26 cellular contexts compared by ENCODE assay signal in the genomic region with DNA sequence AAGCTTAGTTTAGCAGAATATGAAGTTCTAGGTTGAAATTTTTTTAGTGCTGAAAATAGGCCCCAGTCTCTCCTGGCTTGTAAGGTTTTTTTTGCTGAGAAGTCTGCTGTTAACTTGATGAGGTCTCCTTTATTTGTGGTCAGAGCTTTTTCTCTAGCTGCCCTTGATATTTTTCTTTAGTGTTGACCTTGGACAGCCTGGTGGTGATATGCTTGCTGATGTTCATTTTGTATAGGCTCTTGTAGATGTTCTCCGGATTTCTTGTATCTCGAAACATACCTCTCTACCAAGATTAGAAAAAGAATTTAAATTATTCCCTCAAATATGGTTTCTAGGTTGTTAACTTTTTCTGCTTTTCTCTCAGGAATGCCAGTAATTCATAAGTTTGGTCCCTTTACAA.
"Had no signal": no experiment of that assay in that cellular context is flagged by ENCODE, and none has a peak within 500 bp of the region (broad histone marks: within the 10 kb centered on the region; RNA-seq: fewer than 3 reads in every experiment).

No MANE protein-coding gene starts in this region.

- DNase-seq: effector CD8-positive, alpha-beta T cell; effector memory CD8-positive, alpha-beta T cell; endodermal cell; erythroblast; esophagus squamous epithelium; foreskin fibroblast; foreskin melanocyte; gastrocnemius medialis; glutamatergic neuron; head of caudate nucleus; heart right ventricle; hippocampal formation; left cardiac atrium; left lung; left ventricle myocardium superior; lower lobe of right lung; mesenchymal stem cell; midbrain; naive thymus-derived CD4-positive, alpha-beta T cell had no signal

- H3K27me3 Mint-ChIP-seq: dendritic cell treated with granulocyte-macrophage colony-stimulating factor and Interleukin-4, amounts not matched to agents 40 ng/mL and 50 ng/mL, for 4 days; effector memory CD8-positive, alpha-beta T cell; naive thymus-derived CD4-positive, alpha-beta T cell had no signal

- H3K27ac ChIP-seq: coronary artery, epithelial cell of prostate, esophagus squamous epithelium, gastrocnemius medialis, heart right ventricle, left lung, lower lobe of right lung had no signal

- H3K4me1 Mint-ChIP-seq: naive thymus-derived CD4-positive, alpha-beta T cell had no signal

- H3K9me3 ChIP-seq: gastrocnemius medialis, lower lobe of right lung had no signal

- H3K4me1 ChIP-seq: esophagus squamous epithelium, gastrocnemius medialis, heart right ventricle, left lung, lower lobe of right lung had no signal

- FAIRE-seq: colon, endometrium, islet of Langerhans, keratinocyte had no signal

- H3K4me3 ChIP-seq: coronary artery, esophagus squamous epithelium, gastrocnemius medialis, heart right ventricle, left lung, lower lobe of right lung had no signal

- H3K27me3 ChIP-seq: esophagus squamous epithelium, gastrocnemius medialis, heart right ventricle, left lung had no signal

- H3K27ac Mint-ChIP-seq: dendritic cell treated with granulocyte-macrophage colony-stimulating factor and Interleukin-4, amounts not matched to agents 40 ng/mL and 50 ng/mL, for 4 days; effector memory CD8-positive, alpha-beta T cell; endodermal cell; naive thymus-derived CD4-positive, alpha-beta T cell had no signal

- H3K36me3 ChIP-seq: esophagus squamous epithelium, gastrocnemius medialis, heart right ventricle, left lung, lower lobe of right lung had no signal

- H3K4me3 Mint-ChIP-seq: dendritic cell treated with granulocyte-macrophage colony-stimulating factor and Interleukin-4, amounts not matched to agents 40 ng/mL and 50 ng/mL, for 4 days; effector memory CD8-positive, alpha-beta T cell; endodermal cell; naive thymus-derived CD4-positive, alpha-beta T cell had no signal

- H3K36me3 Mint-ChIP-seq: naive thymus-derived CD4-positive, alpha-beta T cell had no signal
